In genomic region chr20:42524058-42524457, GRCh38 we compare ENCODE assay signal across 34 cellular contexts.
"Had no signal": no experiment of that assay in that cellular context is flagged by ENCODE, and none has a peak within 500 bp of the region (broad histone marks: within the 10 kb centered on the region; RNA-seq: fewer than 3 reads in every experiment).

No MANE protein-coding gene starts in this region.

- H3K36me3 ChIP-seq: MG63 had no signal

- H3K9me3 ChIP-seq: MG63 had no signal

- H3K4me3 ChIP-seq: MG63 had no signal

- H3K27me3 ChIP-seq: MG63 had no signal

- DNase-seq: Karpas-422, MG63, MM.1S, MV-4-11, NCI-H1048, NCI-H1092, NCI-H1092 treated with DMSO at 0.1 percent for 48 hours, NCI-H1105, NCI-H1105 treated with DMSO at 0.1 percent for 48 hours, NCI-H1417, NCI-H1417 treated with DMSO at 0.1 percent for 48 hours, NCI-H1436, NCI-H1436 treated with DMSO at 0.1 percent for 48 hours, NCI-H146, NCI-H1694, NCI-H1694 treated with DMSO at 0.1 percent for 48 hours, NCI-H187, NCI-H187 treated with DMSO at 0.1 percent for 48 hours, NCI-H1930, NCI-H2029, NCI-H2029 treated with DMSO at 0.1 percent for 48 hours, NCI-H2081, NCI-H2081 treated with DMSO at 0.1 percent for 48 hours, NCI-H2107, NCI-H2171, NCI-H2171 treated with DMSO at 0.1 percent for 48 hours, NCI-H2227 treated with DMSO at 0.1 percent for 48 hours, NCI-H226, NCI-H345, NCI-H446, NCI-H446 treated with DMSO at 0.1 percent for 48 hours, NCI-H510A, NCI-H510A treated with DMSO at 0.1 percent for 48 hours, NCI-H524 had no signal
